In genomic region chr1:209627349-209628196, GRCh38 we compare ENCODE assay signal across 8 cellular contexts. TPM values are rescaled to one million over a fixed set of nuclear protein-coding genes. Genes with fewer than 3 reads are reported as not detected.
DNase-seq lines count a peak whose midpoint lies in the region; ATAC-seq and TF ChIP-seq lines count a peak whose summit lies in the region.

No MANE protein-coding gene starts in this region.

- no peaks in the 10 kb centered on the region for H4K20me1 ChIP-seq in OCI-LY7 (ENCODE audit: insufficient read depth, low read length)

- TF ChIP-seq CTCF in OCI-LY7 (conservative IDR thresholded peaks at IDR 0.05; ENCODE audit: low read length) (peak; percentile 84), esophagus squamous epithelium (IDR thresholded peaks at IDR 0.05) (peak; percentile 79 to 96 (median 90))

- in situ Hi-C loops in Caki2 (cut with HindIII; ENCODE audit: low pct_unique_long_range_greater_than_20kb, low sequenced_read_pairs): no loop called here

- H3K9me2 ChIP-seq in OCI-LY7 (ENCODE audit: insufficient read depth, low read length): no peaks in the 10 kb centered on the region

- peaks cover 0 to 6% (median 0%) of the 10 kb centered on the region in 4 donors for H3K27me3 ChIP-seq in esophagus squamous epithelium

- intact Hi-C loops in OCI-LY7 (cut with micrococcal nuclease; ENCODE audit: unreplicated experiment): loop anchor here (5.0 kb wide), 1 partner anchor 50 kb away; no protein-coding TSS in a partner anchor
- intact Hi-C loops in esophagus squamous epithelium (cut with DNase I): loop anchor here (10.0 kb wide), 1 partner anchor 53 kb away; no protein-coding TSS in a partner anchor

- no peak overlapping the region for H3K27ac Mint-ChIP-seq in natural killer cell treated with Interleukin-12 subunit alpha and Interleukin-12 subunit beta and Interleukin-15 and Interleukin-18, amount 100 ng/mL, for 72 hours

- H2AFZ ChIP-seq in OCI-LY7 (ENCODE audit: low read length): no peak overlapping the region

- H3K27me3 Mint-ChIP-seq in natural killer cell treated with Interleukin-12 subunit alpha and Interleukin-12 subunit beta and Interleukin-15 and Interleukin-18, amount 100 ng/mL, for 72 hours: no peaks in the 10 kb centered on the region

- peak; percentile 70 for DNase-seq in Caki2 (ENCODE audit: low read depth)
- peak; percentile 72 for DNase-seq in HuH-7 (ENCODE audit: low spot score)
- peak; percentile 53 for DNase-seq in OCI-LY7 (ENCODE audit: low spot score)
- peak; percentile 80 for DNase-seq in activated T-cell treated with anti-CD3 and anti-CD28 coated beads, Interleukin-2, amount 50 U/mL, for 1 hour
- no peak for DNase-seq in esophagus squamous epithelium (lab: John Stamatoyannopoulos, UW)
- DNase-seq in natural killer cell treated with Interleukin-12 subunit alpha and Interleukin-12 subunit beta and Interleukin-15 and Interleukin-18, amount 100 ng/mL, for 72 hours (ENCODE audit: low spot score): peak; percentile 75
- peak; percentile 7 to 70 (median 57) for DNase-seq in stimulated activated naive CD4-positive, alpha-beta T cell (lab: John Stamatoyannopoulos, UW)

- no peak overlapping the region for H3K4me2 ChIP-seq in OCI-LY7 (ENCODE audit: low read length)

- no peaks in the 10 kb centered on the region for H3K36me3 Mint-ChIP-seq in natural killer cell treated with Interleukin-12 subunit alpha and Interleukin-12 subunit beta and Interleukin-15 and Interleukin-18, amount 100 ng/mL, for 72 hours

- no peaks in the 10 kb centered on the region for H3K9me3 Mint-ChIP-seq in natural killer cell treated with Interleukin-12 subunit alpha and Interleukin-12 subunit beta and Interleukin-15 and Interleukin-18, amount 100 ng/mL, for 72 hours

- H3K4me3 ChIP-seq in OCI-LY7 (ENCODE audit: low read depth, low read length, poor library complexity, severe bottlenecking) (no peak overlapping the region), esophagus squamous epithelium (no peak overlapping the region)

- POLR2A ChIA-PET in OCI-LY7 (lab: Charles Lee): interaction anchor here (0.5 kb wide), 1 partner anchor 359 kb away, joined by 3 read pairs; no protein-coding TSS in a partner anchor

- BruUV-seq in OCI-LY7 (replicated peaks; lab: Mats Ljungman, UMichigan): no TSS peak

- H3K4me1 Mint-ChIP-seq in natural killer cell treated with Interleukin-12 subunit alpha and Interleukin-12 subunit beta and Interleukin-15 and Interleukin-18, amount 100 ng/mL, for 72 hours (ENCODE audit: low read depth in 2 of 2): no peaks in the 10 kb centered on the region

- 44 to 57% methylated on average over 8 to 16 of the region's 29 CpGs for WGBS in esophagus squamous epithelium, 2 donors

- peak; percentile 77 for ATAC-seq in GM21381 (IDR thresholded peaks at IDR 0.05; ENCODE audit: unreplicated experiment)
- peak; percentile 72 to 77 for ATAC-seq in natural killer cell treated with Interleukin-12 subunit alpha and Interleukin-12 subunit beta and Interleukin-15 and Interleukin-18, amount 100 ng/mL, for 72 hours

- H3K36me3 ChIP-seq in OCI-LY7 (ENCODE audit: insufficient read depth, low read length) (no peaks in the 10 kb centered on the region), esophagus squamous epithelium (peaks cover 0 to 51% (median 4%) of the 10 kb centered on the region in 3 donors)

- no peaks in the 10 kb centered on the region for H3K4me1 ChIP-seq in OCI-LY7 (ENCODE audit: insufficient read depth, low read length, poor library complexity, severe bottlenecking)
- peaks cover 17 to 76% (median 39%) of the 10 kb centered on the region in 3 donors for H3K4me1 ChIP-seq in esophagus squamous epithelium

- no peak overlapping the region for H3K4me3 Mint-ChIP-seq in natural killer cell treated with Interleukin-12 subunit alpha and Interleukin-12 subunit beta and Interleukin-15 and Interleukin-18, amount 100 ng/mL, for 72 hours

- TF ChIP-seq POLR2A in esophagus squamous epithelium (IDR thresholded peaks at IDR 0.05): no peak

- H3K27ac ChIP-seq in OCI-LY7 (ENCODE audit: low read depth, low read length, poor library complexity, severe bottlenecking): no peak overlapping the region
- H3K27ac ChIP-seq in esophagus squamous epithelium: peak overlapping the region in 2 of 4 donors; percentile 39 to 67

- no peaks in the 10 kb centered on the region for H3K79me2 ChIP-seq in OCI-LY7 (ENCODE audit: insufficient read depth, low read depth, low read length)

- CTCF ChIA-PET in OCI-LY7 (lab: Charles Lee; ENCODE audit: unreplicated experiment): interaction anchor here (0.6 kb wide), 1 partner anchor 20 kb away, joined by 3 read pairs; no protein-coding TSS in a partner anchor

- H3K9me3 ChIP-seq in OCI-LY7 (ENCODE audit: low read length) (no peaks in the 10 kb centered on the region), esophagus squamous epithelium (no peaks in the 10 kb centered on the region)

RNA-seq across cellular contexts. Expression of gene LAMB3, which starts 24.7 kb away (rescaled TPM):
- 59.6 and 77.3 TPM in 2 replicates for total RNA-seq in Caki2 (2014; rRNA removed; shearing (Covaris generic); ENCODE audit: low replicate concordance)
- total RNA-seq in OCI-LY7 (2014; rRNA removed; shearing (Covaris generic)): 0.41 TPM in 1 of 2 replicates, not detected in the other
- total RNA-seq in OCI-LY7 (2022) (0.17 and 0.46 TPM in 2 replicates), esophagus squamous epithelium (100 to 1,000 TPM in 3 of 4 donors, 10 to 100 TPM in 1; 65.4 to 121 (median 113) TPM)
- total RNA-seq in natural killer cell treated with Interleukin-12 subunit alpha and Interleukin-12 subunit beta and Interleukin-15 and Interleukin-18, amount 100 ng/mL, for 72 hours: 1 to 10 TPM; 1.1 to 1.2 TPM

RNA-seq across cellular contexts. Expression of gene CAMK1G, which starts 44.1 kb away (rescaled TPM):
- 0.47 TPM in 1 of 2 replicates, not detected in the other for total RNA-seq in Caki2 (2014; rRNA removed; shearing (Covaris generic); ENCODE audit: low replicate concordance)
- not detected in 2 replicates for total RNA-seq in OCI-LY7 (2014; rRNA removed; shearing (Covaris generic))
- not detected in 2 replicates for total RNA-seq in OCI-LY7 (2022)
- under 1 TPM in 1 of 4 donors, not detected in 3; 0.19 TPM for total RNA-seq in esophagus squamous epithelium
- not detected for total RNA-seq in natural killer cell treated with Interleukin-12 subunit alpha and Interleukin-12 subunit beta and Interleukin-15 and Interleukin-18, amount 100 ng/mL, for 72 hours

RNA-seq across cellular contexts. Expression of gene G0S2, which starts 47.6 kb away (rescaled TPM):
- 8.1 and 48.4 TPM in 2 replicates for total RNA-seq in Caki2 (2014; rRNA removed; shearing (Covaris generic); ENCODE audit: low replicate concordance)
- total RNA-seq in OCI-LY7 (2014; rRNA removed; shearing (Covaris generic)): not detected in 2 replicates
- not detected in 2 replicates for total RNA-seq in OCI-LY7 (2022)
- total RNA-seq in esophagus squamous epithelium: 10 to 100 TPM in 1 of 4 donors, 1 to 10 TPM in 3; 6.7 to 25.2 (median 7.1) TPM
- total RNA-seq in natural killer cell treated with Interleukin-12 subunit alpha and Interleukin-12 subunit beta and Interleukin-15 and Interleukin-18, amount 100 ng/mL, for 72 hours: 1 to 10 TPM; 2.3 to 3.3 TPM

Comparison
In these comparisons a context has a peak if more than half of its experiments do, and no peak if none do; other contexts are left out.
1. RNA of gene LAMB3, which starts 24.7 kb away (total RNA-seq): 65.4 to 121 TPM in esophagus squamous epithelium and 59.6 to 77.3 TPM in Caki2; 1.1 to 1.2 TPM in natural killer cell treated with Interleukin-12 subunit alpha and Interleukin-12 subunit beta and Interleukin-15 and Interleukin-18, amount 100 ng/mL, for 72 hours and 0.17 to 0.46 TPM in OCI-LY7; every median in the first group is over 10 times any median in the second.